Comparison of ENCODE assay signal across 37 cellular contexts in genomic region chr10:124401633-124402032, GRCh38. TPM values are rescaled to one million over a fixed set of nuclear protein-coding genes. Genes with fewer than 3 reads are reported as not detected.
"Had no signal": no experiment of that assay in that cellular context is flagged by ENCODE, and none has a peak within 500 bp of the region (broad histone marks: within the 10 kb centered on the region; RNA-seq: fewer than 3 reads in every experiment).

No MANE protein-coding gene starts in this region.

- H3K27me3 ChIP-seq: adrenal gland, body of pancreas, brain microvascular endothelial cell, breast epithelium had no signal

- H3K4me1 Mint-ChIP-seq: activated T-helper 17 cell treated with anti-CD3 and anti-CD28 coated beads, Interleukin-2, amount 50 U/mL, for 72 hours had no signal

- H3K36me3 Mint-ChIP-seq: activated naive CD4-positive, alpha-beta T cell treated with anti-CD3 and anti-CD28 coated beads, Interleukin-2, amount 50 U/mL, for 72 hours had no signal

- H3K4me3 Mint-ChIP-seq: activated B cell treated with CpG ODN at 0.5 μM for 24 hours; activated CD4-positive, alpha-beta memory T cell treated with anti-CD3 and anti-CD28 coated beads for 36 hours; activated CD8-positive, alpha-beta T cell treated with anti-CD3 and anti-CD28 coated beads for 36 hours; activated naive CD4-positive, alpha-beta T cell treated with anti-CD3 and anti-CD28 coated beads for 36 hours; activated naive CD8-positive, alpha-beta T cell treated with anti-CD3 and anti-CD28 coated beads for 36 hours; activated T-cell treated with anti-CD3 and anti-CD28 coated beads, Interleukin-2, amount 50 U/mL, for 4 hours; activated T-cell treated with anti-CD3 and anti-CD28 coated beads, Interleukin-2, amount 50 U/mL, for 72 hours; activated T-helper 1 cell treated with anti-CD3 and anti-CD28 coated beads, Interleukin-12 subunit alpha, Interleukin-12 subunit beta, Interleukin-2, Interleukin-4 antibody, amounts not matched to agents 30 ng/mL and 10 ng/mL and 1 ng/mL, durations not matched to agents 14 hours and 24 hours and 36 hours; activated T-helper 17 cell treated with anti-CD3 and anti-CD28 coated beads, Interleukin-2, amount 50 U/mL, for 72 hours; T-helper 1 cell treated with Interleukin-12 subunit alpha and Interleukin-12 subunit beta and Interleukin-4 antibody, amounts not matched to agents 30 μg/mL and 1 μg/mL, for 36 hours; T-helper 2 cell treated with Interferon-gamma antibody and Interleukin-4, amounts not matched to agents 5 μg/mL and 100 μg/mL, for 36 hours had no signal

- DNase-seq: activated B cell treated with CpG ODN at 0.5 μM for 24 hours; activated CD4-positive, alpha-beta memory T cell treated with anti-CD3 and anti-CD28 coated beads for 36 hours; activated CD4-positive, alpha-beta T cell treated with anti-CD3 and anti-CD28 coated beads for 48 hours; activated CD4-positive, alpha-beta T cell treated with anti-CD3 and anti-CD28 coated beads, Interleukin-2, amount 50 U/mL, for 1 hour; activated CD4-positive, alpha-beta T cell treated with anti-CD3 and anti-CD28 coated beads, Interleukin-2, amount 50 U/mL, for 4 hours; activated CD4-positive, CD25-positive, alpha-beta regulatory T cell treated with anti-CD3 and anti-CD28 coated beads, Interleukin-2, amount 50 U/mL, for 72 hours; activated CD8-positive, alpha-beta T cell treated with anti-CD3 and anti-CD28 coated beads for 36 hours; activated effector memory CD4-positive, alpha-beta T cell treated with anti-CD3 and anti-CD28 coated beads, Interleukin-2, amount 50 U/mL, for 16 hours; activated gamma-delta T cell treated with Interleukin-2 at 50 U/mL for 16 hours; activated naive CD4-positive, alpha-beta T cell; activated naive CD4-positive, alpha-beta T cell treated with anti-CD3 and anti-CD28 coated beads for 36 hours; activated naive CD4-positive, alpha-beta T cell treated with anti-CD3 and anti-CD28 coated beads, Interleukin-2, amount 50 U/mL, for 16 hours; activated naive CD8-positive, alpha-beta T cell treated with anti-CD3 and anti-CD28 coated beads for 36 hours; activated T-cell treated with anti-CD3 and anti-CD28 coated beads for 4 hours; activated T-cell treated with anti-CD3 and anti-CD28 coated beads, Interleukin-2, amount 50 U/mL, for 1 hour; activated T-cell treated with anti-CD3 and anti-CD28 coated beads, Interleukin-2, amount 50 U/mL, for 4 hours; activated T-cell treated with anti-CD3 and anti-CD28 coated beads, Interleukin-2, amount 50 U/mL, for 72 hours; amniotic stem cell; body of pancreas; brain microvascular endothelial cell; central memory CD4-positive, alpha-beta T cell; T-helper 1 cell; T-helper 2 cell; T-helper 9 cell had no signal

- FAIRE-seq: astrocyte, TTC549 had no signal

- H3K27ac ChIP-seq: adrenal gland, body of pancreas, brain microvascular endothelial cell, breast epithelium, VCaP had no signal

- H3K4me3 ChIP-seq: adrenal gland, body of pancreas, breast epithelium had no signal

- H3K27me3 Mint-ChIP-seq: activated B cell treated with CpG ODN at 0.5 μM for 24 hours; activated CD4-positive, alpha-beta memory T cell treated with anti-CD3 and anti-CD28 coated beads for 36 hours; activated CD8-positive, alpha-beta T cell treated with anti-CD3 and anti-CD28 coated beads for 36 hours; activated naive CD8-positive, alpha-beta T cell treated with anti-CD3 and anti-CD28 coated beads for 36 hours; activated T-helper 17 cell treated with anti-CD3 and anti-CD28 coated beads, Interleukin-2, amount 50 U/mL, for 72 hours had no signal

- ATAC-seq: activated CD8-positive, alpha-beta T cell treated with anti-CD3 and anti-CD28 coated beads for 36 hours; activated naive CD4-positive, alpha-beta T cell treated with anti-CD3 and anti-CD28 coated beads, Interleukin-2, amount 50 U/mL, for 72 hours; activated T-cell treated with anti-CD3 and anti-CD28 coated beads, Interleukin-2, amount 50 U/mL, for 4 hours; activated T-cell treated with anti-CD3 and anti-CD28 coated beads, Interleukin-2, amount 50 U/mL, for 72 hours; activated T-helper 17 cell treated with anti-CD3 and anti-CD28 coated beads, Interleukin-2, amount 50 U/mL, for 72 hours; body of pancreas had no signal

- H3K36me3 ChIP-seq: breast epithelium had no signal

- H3K27ac Mint-ChIP-seq: activated B cell treated with CpG ODN at 0.5 μM for 24 hours; activated CD4-positive, alpha-beta memory T cell treated with anti-CD3 and anti-CD28 coated beads for 36 hours; activated CD8-positive, alpha-beta T cell treated with anti-CD3 and anti-CD28 coated beads for 36 hours; activated naive CD4-positive, alpha-beta T cell treated with anti-CD3 and anti-CD28 coated beads for 36 hours; activated naive CD4-positive, alpha-beta T cell treated with anti-CD3 and anti-CD28 coated beads, Interleukin-2, amount 50 U/mL, for 72 hours; activated naive CD8-positive, alpha-beta T cell treated with anti-CD3 and anti-CD28 coated beads for 36 hours; activated T-cell treated with anti-CD3 and anti-CD28 coated beads, Interleukin-2, amount 50 U/mL, for 72 hours; activated T-helper 1 cell treated with anti-CD3 and anti-CD28 coated beads, Interleukin-12 subunit alpha, Interleukin-12 subunit beta, Interleukin-2, Interleukin-4 antibody, amounts not matched to agents 30 ng/mL and 10 ng/mL and 1 ng/mL, durations not matched to agents 14 hours and 24 hours and 36 hours; activated T-helper 17 cell treated with anti-CD3 and anti-CD28 coated beads, Interleukin-2, amount 50 U/mL, for 72 hours; T-helper 1 cell treated with Interleukin-12 subunit alpha and Interleukin-12 subunit beta and Interleukin-4 antibody, amounts not matched to agents 30 μg/mL and 1 μg/mL, for 36 hours; T-helper 2 cell treated with Interferon-gamma antibody and Interleukin-4, amounts not matched to agents 5 μg/mL and 100 μg/mL, for 36 hours had no signal

- H3K9me3 Mint-ChIP-seq: activated B cell treated with CpG ODN at 0.5 μM for 24 hours; activated CD4-positive, alpha-beta memory T cell treated with anti-CD3 and anti-CD28 coated beads for 36 hours; activated CD8-positive, alpha-beta T cell treated with anti-CD3 and anti-CD28 coated beads for 36 hours; activated naive CD4-positive, alpha-beta T cell treated with anti-CD3 and anti-CD28 coated beads for 36 hours; activated naive CD4-positive, alpha-beta T cell treated with anti-CD3 and anti-CD28 coated beads, Interleukin-2, amount 50 U/mL, for 72 hours; activated naive CD8-positive, alpha-beta T cell treated with anti-CD3 and anti-CD28 coated beads for 36 hours; activated T-cell treated with anti-CD3 and anti-CD28 coated beads, Interleukin-2, amount 50 U/mL, for 4 hours; activated T-cell treated with anti-CD3 and anti-CD28 coated beads, Interleukin-2, amount 50 U/mL, for 72 hours; activated T-helper 1 cell treated with anti-CD3 and anti-CD28 coated beads, Interleukin-12 subunit alpha, Interleukin-12 subunit beta, Interleukin-2, Interleukin-4 antibody, amounts not matched to agents 30 ng/mL and 10 ng/mL and 1 ng/mL, durations not matched to agents 14 hours and 24 hours and 36 hours; activated T-helper 17 cell treated with anti-CD3 and anti-CD28 coated beads, Interleukin-2, amount 50 U/mL, for 72 hours; T-helper 1 cell treated with Interleukin-12 subunit alpha and Interleukin-12 subunit beta and Interleukin-4 antibody, amounts not matched to agents 30 μg/mL and 1 μg/mL, for 36 hours; T-helper 2 cell treated with Interferon-gamma antibody and Interleukin-4, amounts not matched to agents 5 μg/mL and 100 μg/mL, for 36 hours had no signal

- H3K4me1 ChIP-seq: adrenal gland, body of pancreas, breast epithelium had no signal

- H3K9me3 ChIP-seq: adrenal gland, body of pancreas, breast epithelium had no signal

RNA-seq across cellular contexts. Expression of gene NKX1-2, which starts 48.2 kb away (rescaled TPM):
- total RNA-seq: activated B cell treated with CpG ODN at 0.5 μM for 24 hours; activated CD4-positive, alpha-beta memory T cell treated with anti-CD3 and anti-CD28 coated beads for 36 hours; activated CD8-positive, alpha-beta memory T cell treated with anti-CD3 and anti-CD28 coated beads for 36 hours; activated CD8-positive, alpha-beta T cell treated with anti-CD3 and anti-CD28 coated beads for 36 hours; activated naive CD4-positive, alpha-beta T cell treated with anti-CD3 and anti-CD28 coated beads for 36 hours; activated naive CD4-positive, alpha-beta T cell treated with anti-CD3 and anti-CD28 coated beads, Interleukin-2, amount 50 U/mL, for 72 hours; activated naive CD8-positive, alpha-beta T cell treated with anti-CD3 and anti-CD28 coated beads for 36 hours; activated T-cell treated with anti-CD3 and anti-CD28 coated beads, Interleukin-2, amount 50 U/mL, for 4 hours; activated T-cell treated with anti-CD3 and anti-CD28 coated beads, Interleukin-2, amount 50 U/mL, for 72 hours; activated T-helper 1 cell treated with anti-CD3 and anti-CD28 coated beads, Interleukin-12 subunit alpha, Interleukin-12 subunit beta, Interleukin-2, Interleukin-4 antibody, amounts not matched to agents 30 ng/mL and 10 ng/mL and 1 ng/mL, durations not matched to agents 14 hours and 24 hours and 36 hours; activated T-helper 17 cell treated with anti-CD3 and anti-CD28 coated beads, Interleukin-2, amount 50 U/mL, for 72 hours; adrenal gland; aorta; astrocyte; body of pancreas; cardiac septum had no signal
- polyA plus RNA-seq: adrenal gland, aorta had no signal
